In genomic region chr17:28711723-28712036, GRCh38 we compare ENCODE assay signal across 8 cellular contexts. TPM values are rescaled to one million over a fixed set of nuclear protein-coding genes. Genes with fewer than 3 reads are reported as not detected.
DNase-seq lines count a peak whose midpoint lies in the region; ATAC-seq and TF ChIP-seq lines count a peak whose summit lies in the region.

TSS of gene PROCA1 (minus strand) at chr17:28711888. CDS start at chr17:28711660, 228 bp downstream.

- peak; percentile 54 for DNase-seq in activated CD8-positive, alpha-beta T cell treated with anti-CD3 and anti-CD28 coated beads for 36 hours
- DNase-seq in glutamatergic neuron (peak; percentile 78), NK-92 (lab: John Stamatoyannopoulos, UW; ENCODE audit: unreplicated experiment) (no peak), MV-4-11 (lab: John Stamatoyannopoulos, UW) (no peak), NCI-H2029 treated with DMSO at 0.1 percent for 48 hours (lab: John Stamatoyannopoulos, UW) (no peak)

- H3K4me3 ChIP-seq in skeletal muscle tissue (ENCODE audit: low read length in 3 of 3) = peak within 1 kb of the TSS; percentile 72 to 80 (median 80)

- peaks cover 13% of the 10 kb centered on the region for H3K4me1 Mint-ChIP-seq in activated CD8-positive, alpha-beta T cell treated with anti-CD3 and anti-CD28 coated beads for 36 hours (ENCODE audit: low read depth)
- peaks cover 19% of the 10 kb centered on the region for H3K4me1 Mint-ChIP-seq in glutamatergic neuron (ENCODE audit: low read depth, unreplicated experiment)

- intact Hi-C loops in activated CD8-positive, alpha-beta T cell treated with anti-CD3 and anti-CD28 coated beads for 36 hours (cut with micrococcal nuclease) = no loop called here

- H3K9me3 ChIP-seq in skeletal muscle tissue (ENCODE audit: control insufficient read depth in 3 of 3, low read length in 3 of 3) = no peaks in the 10 kb centered on the region

- H3K4me1 ChIP-seq in skeletal muscle tissue (ENCODE audit: control insufficient read depth in 3 of 3, insufficient read depth in 3 of 3, low read length in 3 of 3) = peaks cover 12 to 22% (median 22%) of the 10 kb centered on the region in 3 donors

- peaks cover 0 to 14% (median 2%) of the 10 kb centered on the region in 3 donors for H3K36me3 ChIP-seq in skeletal muscle tissue (ENCODE audit: control insufficient read depth in 3 of 3, insufficient read depth in 3 of 3, low read length in 3 of 3)

- peaks cover 0 to 33% (median 29%) of the 10 kb centered on the region in 3 donors for H3K27me3 ChIP-seq in skeletal muscle tissue (ENCODE audit: control insufficient read depth in 3 of 3, insufficient read depth in 3 of 3, low read length in 3 of 3)

- peaks cover 9% of the 10 kb centered on the region for H3K27me3 Mint-ChIP-seq in activated CD8-positive, alpha-beta T cell treated with anti-CD3 and anti-CD28 coated beads for 36 hours
- H3K27me3 Mint-ChIP-seq in glutamatergic neuron (ENCODE audit: unreplicated experiment) = peaks cover 21% of the 10 kb centered on the region

- peak within 1 kb of the TSS; percentile 72 to 82 (median 75) for H3K9ac ChIP-seq in skeletal muscle tissue (ENCODE audit: low read depth in 1 of 3, low read length in 3 of 3)

- no peaks in the 10 kb centered on the region for H3K9me3 Mint-ChIP-seq in activated CD8-positive, alpha-beta T cell treated with anti-CD3 and anti-CD28 coated beads for 36 hours
- H3K9me3 Mint-ChIP-seq in glutamatergic neuron (ENCODE audit: unreplicated experiment) = peaks cover 20% of the 10 kb centered on the region

- CTCF ChIA-PET in activated CD8-positive, alpha-beta T cell treated with anti-CD3 and anti-CD28 coated beads for 36 hours (lab: Charles Lee) = interaction anchor here (0.7 to 3.5 kb wide), 8 partner anchors 8 to 118 kb away, joined by 3 to 20 read pairs (median 6); partner anchors contain the start of genes BLTP2, NEK8, RPL23A and TLCD1

- peak within 1 kb of the TSS; percentile 83 for H3K27ac ChIP-seq in skeletal muscle tissue (ENCODE audit: low read depth, low read length)

- peak within 1 kb of the TSS; percentile 95 for H3K27ac Mint-ChIP-seq in activated CD8-positive, alpha-beta T cell treated with anti-CD3 and anti-CD28 coated beads for 36 hours
- H3K27ac Mint-ChIP-seq in glutamatergic neuron (ENCODE audit: unreplicated experiment) = peak within 1 kb of the TSS; percentile 100

- no peak for TF ChIP-seq CTCF in activated CD8-positive, alpha-beta T cell treated with anti-CD3 and anti-CD28 coated beads for 36 hours (IDR thresholded peaks at IDR 0.05)
- no peak for TF ChIP-seq CTCF in glutamatergic neuron (IDR thresholded peaks at IDR 0.05; ENCODE audit: partially characterized antibody, unreplicated experiment)

- peaks cover 7% of the 10 kb centered on the region for H3K36me3 Mint-ChIP-seq in activated CD8-positive, alpha-beta T cell treated with anti-CD3 and anti-CD28 coated beads for 36 hours (ENCODE audit: low read depth)
- H3K36me3 Mint-ChIP-seq in glutamatergic neuron (ENCODE audit: unreplicated experiment) = peaks cover 4% of the 10 kb centered on the region

- ATAC-seq in GM18498 (IDR thresholded peaks at IDR 0.05; ENCODE audit: unreplicated experiment) (peak; percentile 41), HG02884 (IDR thresholded peaks at IDR 0.05; ENCODE audit: unreplicated experiment) (peak; percentile 28)
- peak; percentile 37 for ATAC-seq in activated CD8-positive, alpha-beta T cell treated with anti-CD3 and anti-CD28 coated beads for 36 hours

- POLR2A ChIA-PET in activated CD8-positive, alpha-beta T cell treated with anti-CD3 and anti-CD28 coated beads for 36 hours (lab: Charles Lee) = interaction anchor here (0.6 to 7.7 kb wide), 12 partner anchors 9 to 254 kb away, joined by 3 to 65 read pairs (median 3); partner anchors contain the start of genes BLTP2, NEK8, RPL23A and SDF2

- H3K4me3 Mint-ChIP-seq in activated CD8-positive, alpha-beta T cell treated with anti-CD3 and anti-CD28 coated beads for 36 hours = peak within 1 kb of the TSS; percentile 89
- peak within 1 kb of the TSS; percentile 94 for H3K4me3 Mint-ChIP-seq in glutamatergic neuron (ENCODE audit: unreplicated experiment)

RNA-seq across cellular contexts. Expression of gene PROCA1, which starts in this region (rescaled TPM):
- 1 to 10 TPM; 5.0 to 5.1 TPM for total RNA-seq in activated CD8-positive, alpha-beta T cell treated with anti-CD3 and anti-CD28 coated beads for 36 hours
- 36.5 TPM for total RNA-seq in glutamatergic neuron (ENCODE audit: unreplicated experiment)
- total RNA-seq in skeletal muscle tissue = 0.52 TPM

Comparison
In these comparisons a context has a peak if more than half of its experiments do, and no peak if none do; other contexts are left out.
1. DNase-seq: peak in activated CD8-positive, alpha-beta T cell treated with anti-CD3 and anti-CD28 coated beads for 36 hours (single experiment) and glutamatergic neuron (single experiment); none in NK-92 (single experiment), MV-4-11 (single experiment) and NCI-H2029 treated with DMSO at 0.1 percent for 48 hours (single experiment).
2. Peak in every context shown above with its lines, with median percentiles within 50 percentile points of each other: ATAC-seq.